ENCODE assay signal across 13 cellular contexts in genomic region chr1:211309617-211310016, GRCh38.
"Had no signal": no experiment of that assay in that cellular context is flagged by ENCODE, and none has a peak within 500 bp of the region (broad histone marks: within the 10 kb centered on the region; RNA-seq: fewer than 3 reads in every experiment).

No MANE protein-coding gene starts in this region.

- ATAC-seq: activated T-helper 17 cell treated with anti-CD3 and anti-CD28 coated beads, Interleukin-2, amount 50 U/mL, for 72 hours; foreskin keratinocyte; left lung had no signal

- H3K27ac Mint-ChIP-seq: activated CD4-positive, alpha-beta memory T cell treated with anti-CD3 and anti-CD28 coated beads for 36 hours; activated T-helper 17 cell treated with anti-CD3 and anti-CD28 coated beads, Interleukin-2, amount 50 U/mL, for 72 hours had no signal

- H3K4me3 ChIP-seq: left lung, uterus had no signal

- H3K4me3 Mint-ChIP-seq: activated CD4-positive, alpha-beta memory T cell treated with anti-CD3 and anti-CD28 coated beads for 36 hours; activated T-helper 17 cell treated with anti-CD3 and anti-CD28 coated beads, Interleukin-2, amount 50 U/mL, for 72 hours had no signal

- H3K36me3 ChIP-seq: uterus had no signal

- H3K27me3 ChIP-seq: brain microvascular endothelial cell, foreskin keratinocyte, left lung, uterus had no signal

- H3K4me1 ChIP-seq: foreskin keratinocyte, uterus had no signal

- DNase-seq: activated CD4-positive, alpha-beta memory T cell treated with anti-CD3 and anti-CD28 coated beads for 36 hours; activated CD8-positive, alpha-beta memory T cell treated with anti-CD3 and anti-CD28 coated beads, Interleukin-2, amount 50 U/mL, for 4 hours; activated naive CD4-positive, alpha-beta T cell treated with anti-CD3 and anti-CD28 coated beads, Interleukin-2, amount 50 U/mL, for 16 hours; brain microvascular endothelial cell; foreskin keratinocyte; islet precursor cell; left lung; small intestine; SW 1271; T-helper 9 cell; uterus had no signal

- H3K9me3 Mint-ChIP-seq: activated CD4-positive, alpha-beta memory T cell treated with anti-CD3 and anti-CD28 coated beads for 36 hours; activated T-helper 17 cell treated with anti-CD3 and anti-CD28 coated beads, Interleukin-2, amount 50 U/mL, for 72 hours had no signal

- H3K27ac ChIP-seq: brain microvascular endothelial cell, foreskin keratinocyte, uterus, VCaP had no signal

- H3K9me3 ChIP-seq: left lung, uterus had no signal
